In genomic region chr3:172701056-172701455, GRCh38 we compare ENCODE assay signal across 14 cellular contexts. TPM values are rescaled to one million over a fixed set of nuclear protein-coding genes. Genes with fewer than 3 reads are reported as not detected.
DNase-seq lines count a peak whose midpoint lies in the region; ATAC-seq, FAIRE-seq and TF ChIP-seq lines count a peak whose summit lies in the region.
"Had no signal": no experiment of that assay in that cellular context is flagged by ENCODE, and none has a peak within 500 bp of the region (broad histone marks: within the 10 kb centered on the region; RNA-seq: fewer than 3 reads in every experiment).

No MANE protein-coding gene starts in this region.

- H3K4me1 ChIP-seq in HepG2 (ENCODE audit: insufficient read depth, low read length): peaks cover 95% of the 10 kb centered on the region
- H3K4me1 ChIP-seq in right lobe of liver: peaks cover 0 to 5% (median 0%) of the 10 kb centered on the region in 4 donors
- peaks cover 2% of the 10 kb centered on the region; the same call in 1 of the 2 replicates for H3K4me1 ChIP-seq in IMR-90 (ENCODE audit: control insufficient read depth, insufficient read depth, low read length)

- no peak overlapping the region for H3K4ac ChIP-seq in IMR-90 (ENCODE audit: low read depth, low read length)

- ATAC-seq in HepG2 (no peak), right lobe of liver (no peak), IMR-90 (ENCODE audit: low read depth) (no peak), GM21786 (IDR thresholded peaks at IDR 0.05; ENCODE audit: unreplicated experiment) (no peak), GM19452 (IDR thresholded peaks at IDR 0.05; ENCODE audit: unreplicated experiment) (no peak)
- ATAC-seq: GM23338 had no signal

- H2BK15ac ChIP-seq in IMR-90 (ENCODE audit: low read depth, low read length): no peak overlapping the region

- no peak overlapping the region for H2BK5ac ChIP-seq in IMR-90 (ENCODE audit: low read depth, low read length, poor library complexity, severe bottlenecking)

- no peak overlapping the region for H3K14ac ChIP-seq in IMR-90 (replicated peaks; ENCODE audit: low read depth, low read length)

- H3K56ac ChIP-seq in IMR-90 (ENCODE audit: extremely low read depth, insufficient read depth, low read length): no peak overlapping the region

- TF ChIP-seq EP300 in HepG2 (IDR thresholded peaks at IDR 0.05; ENCODE audit: low read depth in 2 of 2, low read length in 2 of 2) (no peak), HepG2 (CRISPR knock-in tag; IDR thresholded peaks at IDR 0.05; ENCODE audit: borderline replicate concordance) (no peak)

- H3K36me3 ChIP-seq in HepG2 (replicated peaks in 1 of 2; ENCODE audit: control insufficient read depth in 1 of 2, insufficient read depth in 2 of 2, low read length in 2 of 2) (no peaks in the 10 kb centered on the region; a peak in 2 of 5 replicates), right lobe of liver (no peaks in the 10 kb centered on the region), IMR-90 (ENCODE audit: control insufficient read depth, insufficient read depth, low read length) (no peaks in the 10 kb centered on the region)
- H3K36me3 ChIP-seq: BLaER1 treated with 17β-estradiol and CSF1 and Interleukin-3, amounts not matched to agents 10 nM and 100 nM had no signal

- 0 out of 2 replicates have a peak overlapping the region, but pooled peaks have one; percentile 3 for H3K23ac ChIP-seq in IMR-90 (ENCODE audit: low read depth, low read length)

- TF ChIP-seq POLR2A in HepG2 (IDR thresholded peaks at IDR 0.05; ENCODE audit: insufficient read depth in 1 of 2, low read depth in 2 of 2, low read length in 2 of 2): no peak
- no peak for TF ChIP-seq POLR2A in right lobe of liver (IDR thresholded peaks at IDR 0.05)
- TF ChIP-seq POLR2A in IMR-90 (IDR thresholded peaks at IDR 0.05; ENCODE audit: low read depth, low read length): no peak
- TF ChIP-seq POLR2A in erythroblast (IDR thresholded peaks at IDR 0.05; ENCODE audit: low read length): no peak

- H2AFZ ChIP-seq in HepG2 (ENCODE audit: low read length): no peak overlapping the region
- H2AFZ ChIP-seq in IMR-90 (replicated peaks; ENCODE audit: low read length, poor library complexity): no peak overlapping the region
- H2AFZ ChIP-seq: GM23338 had no signal

- H3K9ac ChIP-seq in HepG2 (ENCODE audit: insufficient read depth, low read depth, low read length): no peak overlapping the region
- no peak overlapping the region for H3K9ac ChIP-seq in IMR-90 (ENCODE audit: low read depth, low read length)
- H3K9ac ChIP-seq: BLaER1 treated with 17β-estradiol and CSF1 and Interleukin-3, amounts not matched to agents 10 nM and 100 nM had no signal

- peaks cover 21% of the 10 kb centered on the region; the same call in 1 of the 2 replicates for H3K9me1 ChIP-seq in IMR-90 (ENCODE audit: insufficient read depth, low read length)

- dilution Hi-C loops in IMR-90 (cut with HindIII; ENCODE audit: low sequenced_read_pairs, unreplicated experiment): no loop called here

- DNase-seq in HepG2 (ENCODE audit: low spot score) (no peak), right lobe of liver (no peak), IMR-90 (no peak), erythroblast (lab: John Stamatoyannopoulos, UW) (peak; percentile 66 to 87), DMS153 treated with DMSO at 0.1 percent for 48 hours (lab: John Stamatoyannopoulos, UW; ENCODE audit: unreplicated experiment) (no peak)
- DNase-seq: ACHN; CD4-positive, alpha-beta T cell; GF-D8; H7 had no signal

- no peaks in the 10 kb centered on the region for H3K9me3 ChIP-seq in HepG2 (ENCODE audit: low read length)
- no peaks in the 10 kb centered on the region for H3K9me3 ChIP-seq in right lobe of liver
- no peaks in the 10 kb centered on the region for H3K9me3 ChIP-seq in IMR-90 (ENCODE audit: control insufficient read depth, insufficient read depth, low read length)
- H3K9me3 ChIP-seq: BLaER1 treated with 17β-estradiol and CSF1 and Interleukin-3, amounts not matched to agents 10 nM and 100 nM had no signal

- H4K8ac ChIP-seq in IMR-90 (ENCODE audit: low read depth in 2 of 2, low read length in 2 of 2): no peak overlapping the region

- no peak overlapping the region for H2BK20ac ChIP-seq in IMR-90 (ENCODE audit: low read depth, low read length)

- POLR2A ChIA-PET in HepG2 (lab: Yijun Ruan, JAX): no interaction called here
- POLR2A ChIA-PET in IMR-90 (lab: Charles Lee; ENCODE audit: unreplicated experiment): no interaction called here

- H3K27ac ChIP-seq in HepG2 (ENCODE audit: extremely low read length, insufficient read depth, low read length) (no peak overlapping the region), right lobe of liver (no peak overlapping the region), IMR-90 (ENCODE audit: insufficient read depth, low read length) (no peak overlapping the region)
- H3K27ac ChIP-seq: BLaER1 treated with 17β-estradiol and CSF1 and Interleukin-3, amounts not matched to agents 10 nM and 100 nM had no signal

- H2AK9ac ChIP-seq in IMR-90 (replicated peaks; ENCODE audit: low read depth, low read length, poor library complexity): no peak overlapping the region

- H3K4me2 ChIP-seq in HepG2 (ENCODE audit: low read depth, low read length) (no peak overlapping the region), IMR-90 (ENCODE audit: low read depth, low read length) (no peak overlapping the region)
- H3K4me2 ChIP-seq: GM23338 had no signal

- TF ChIP-seq CTCF in HepG2 (CRISPR knock-in tag; IDR thresholded peaks at IDR 0.05) (no peak), right lobe of liver (IDR thresholded peaks at IDR 0.05) (no peak), IMR-90 (conservative IDR thresholded peaks at IDR 0.05; ENCODE audit: low read depth, low read length) (no peak)

- no peak overlapping the region for H2AK5ac ChIP-seq in IMR-90 (ENCODE audit: low read depth, low read length)

- FAIRE-seq in HepG2 (lab: Jason Lieb, UNC): no peak
- FAIRE-seq: D721Med had no signal

- WGBS in HepG2 (ENCODE audit: low lambda C conversion rate): 100% methylated on average over 1 of the region's 1 CpG
- 100% methylated on average over 1 of the region's 1 CpG for WGBS in right lobe of liver (ENCODE audit: insufficient coverage, low coverage, low lambda C conversion rate, missing lambda C conversion rate)
- WGBS in IMR-90 (ENCODE audit: extremely low coverage in 2 of 2, insufficient read length in 1 of 2), 2 experiments: no CpG with 5 or more reads among the region's 1 CpG

- H3K79me1 ChIP-seq in IMR-90 (ENCODE audit: low read depth in 1 of 2, low read length in 2 of 2): peaks cover 41 to 59% of the 10 kb centered on the region in 2 experiments

- no peak overlapping the region for H3K4me3 ChIP-seq in HepG2 (replicated peaks in 1 of 3; ENCODE audit: insufficient read depth in 1 of 3, low read depth in 2 of 3, low read length in 3 of 3)
- H3K4me3 ChIP-seq in right lobe of liver: no peak overlapping the region
- no peak overlapping the region for H3K4me3 ChIP-seq in IMR-90 (ENCODE audit: insufficient read depth, low read depth, low read length)
- H3K4me3 ChIP-seq: BLaER1 treated with 17β-estradiol and CSF1 and Interleukin-3, amounts not matched to agents 10 nM and 100 nM; GM23338 had no signal

- no peak overlapping the region for H3K18ac ChIP-seq in IMR-90 (ENCODE audit: low read depth, low read length)

- no peak overlapping the region for H2BK120ac ChIP-seq in IMR-90 (ENCODE audit: low read depth, low read length)

- H3K27me3 ChIP-seq in HepG2 (ENCODE audit: control insufficient read depth in 1 of 2, insufficient read depth in 2 of 2, low read length in 2 of 2): no peaks in the 10 kb centered on the region
- no peaks in the 10 kb centered on the region for H3K27me3 ChIP-seq in right lobe of liver
- no peaks in the 10 kb centered on the region for H3K27me3 ChIP-seq in IMR-90 (ENCODE audit: control insufficient read depth, insufficient read depth, low read length)
- H3K27me3 ChIP-seq: BLaER1 treated with 17β-estradiol and CSF1 and Interleukin-3, amounts not matched to agents 10 nM and 100 nM had no signal

- in situ Hi-C loops in HepG2 (cut with HindIII; ENCODE audit: extremely low pct_ligation_motif_present, low pct_unique_long_range_greater_than_20kb): no loop called here
- in situ Hi-C loops in IMR-90 (cut with MboI; ENCODE audit: low sequenced_read_pairs): no loop called here

- H4K91ac ChIP-seq in IMR-90 (ENCODE audit: insufficient read depth, low read depth, low read length): no peak overlapping the region

- TF ChIP-seq RAD21 in HepG2 (CRISPR knock-in tag; IDR thresholded peaks at IDR 0.05): no peak
- no peak for TF ChIP-seq RAD21 in IMR-90 (IDR thresholded peaks at IDR 0.05; ENCODE audit: low read length)

- CTCF ChIA-PET in HepG2 (lab: Yijun Ruan, JAX; ENCODE audit: low intra/inter-chr PET ratio, low total read pairs): no interaction called here
- CTCF ChIA-PET in IMR-90 (lab: Yijun Ruan, JAX): interaction anchor here (1.4 kb wide), 1 partner anchor 10 kb away, joined by 3 read pairs; the partner anchor contains the start of gene NCEH1

- BruUV-seq in HepG2 (replicated peaks; lab: Mats Ljungman, UMichigan) (no TSS peak), IMR-90 (replicated peaks; lab: Mats Ljungman, UMichigan) (no TSS peak)

- intact Hi-C loops in HepG2 (cut with micrococcal nuclease; ENCODE audit: unreplicated experiment): no loop called here
- intact Hi-C loops in right lobe of liver (cut with DNase I): no loop called here
- intact Hi-C loops in IMR-90 (cut with micrococcal nuclease): no loop called here

- no peak overlapping the region for H4K5ac ChIP-seq in IMR-90 (ENCODE audit: low read depth, low read length)

- peaks cover 70% of the 10 kb centered on the region for H3K79me2 ChIP-seq in HepG2 (ENCODE audit: insufficient read depth, low read length)

- H4K20me1 ChIP-seq in HepG2 (ENCODE audit: insufficient read depth, low read length) (no peaks in the 10 kb centered on the region), IMR-90 (ENCODE audit: insufficient read depth, low read length) (peaks cover 9% of the 10 kb centered on the region)
- H4K20me1 ChIP-seq: BLaER1 treated with 17β-estradiol and CSF1 and Interleukin-3, amounts not matched to agents 10 nM and 100 nM had no signal

RNA-seq across cellular contexts. Expression of gene NCEH1, which starts 9.8 kb away (rescaled TPM):
- total RNA-seq in HepG2 (2016; rRNA removed; fragmentation: Illumina TruSeq; extraction: Trizol) (7.9 and 12.9 TPM in 2 replicates), right lobe of liver (10 to 100 TPM in 1 of 6 experiments, 1 to 10 TPM in 5; 1.5 to 13.0 (median 4.3) TPM), IMR-90 (2012; rRNA removed) (23.3 and 28.9 TPM in 2 replicates)
- total RNA-seq in HepG2 (2016; cell fraction: cytosol; rRNA removed; fragmentation: Illumina TruSeq; extraction: Trizol; ENCODE audit: low read depth): 1.1 and 1.2 TPM in 2 replicates
- total RNA-seq in HepG2 (2016; cell fraction: insoluble cytoplasmic fraction; rRNA removed; fragmentation: Illumina TruSeq; extraction: Trizol): 9.2 and 11.9 TPM in 2 replicates
- total RNA-seq in HepG2 (2016; cell fraction: membrane; rRNA removed; fragmentation: Illumina TruSeq; extraction: Trizol): 2.6 and 2.7 TPM in 2 replicates
- 13.8 and 15.3 TPM in 2 replicates for total RNA-seq in HepG2 (2016; cell fraction: nucleus; rRNA removed; fragmentation: Illumina TruSeq; extraction: Trizol)
- polyA plus RNA-seq in HepG2 (2011; rRNA removed) (17.9 and 21.4 TPM in 2 replicates), IMR-90 (2012; rRNA removed) (22.3 and 23.5 TPM in 2 replicates)
- 14.9 and 17.6 TPM in 2 replicates for polyA plus RNA-seq in HepG2 (2011; cell fraction: cytosol; rRNA removed)
- polyA plus RNA-seq in HepG2 (2011; cell fraction: nucleus; rRNA removed): 6.9 and 7.5 TPM in 2 replicates
- polyA plus RNA-seq in HepG2 (2012): 22.9 and 30.2 TPM in 2 replicates
- polyA plus RNA-seq in HepG2 (2016; cell fraction: cytosol; fragmentation: Illumina TruSeq; extraction: Trizol; ENCODE audit: low read depth): 0.27 and 0.40 TPM in 2 replicates
- 6.4 and 7.2 TPM in 2 replicates for polyA plus RNA-seq in HepG2 (2016; cell fraction: insoluble cytoplasmic fraction; fragmentation: Illumina TruSeq; extraction: Trizol; ENCODE audit: low read depth)
- polyA plus RNA-seq in HepG2 (2016; cell fraction: membrane; fragmentation: Illumina TruSeq; extraction: Trizol; ENCODE audit: low read depth): 1.1 and 1.2 TPM in 2 replicates
- polyA plus RNA-seq in HepG2 (2016; cell fraction: nucleus; fragmentation: Illumina TruSeq; extraction: Trizol; ENCODE audit: insufficient read depth, low read depth): 16.8 and 17.4 TPM in 2 replicates
- polyA minus RNA-seq in HepG2 (2011; rRNA and poly(A)+ RNA removed; ENCODE audit: low replicate concordance): 52.9 and 64.7 TPM in 2 replicates
- polyA minus RNA-seq in HepG2 (2011; cell fraction: cytosol; rRNA and poly(A)+ RNA removed): 42.9 and 44.0 TPM in 2 replicates
- polyA minus RNA-seq in HepG2 (2011; cell fraction: nucleus; rRNA and poly(A)+ RNA removed): 18.9 and 21.8 TPM in 2 replicates
- polyA plus RNA-seq in IMR-90 (2012; cell fraction: cytosol; rRNA removed): 8.0 and 12.7 TPM in 2 replicates
- polyA plus RNA-seq in IMR-90 (2012; cell fraction: nucleus; rRNA removed; ENCODE audit: low replicate concordance): 5.1 and 13.7 TPM in 2 replicates

RNA-seq across cellular contexts. Expression of gene ECT2, which starts 49.5 kb away (rescaled TPM):
- total RNA-seq in HepG2 (2016; rRNA removed; fragmentation: Illumina TruSeq; extraction: Trizol) (52.0 and 84.4 TPM in 2 replicates), right lobe of liver (1 to 10 TPM; 1.5 to 7.8 (median 3.8) TPM), IMR-90 (2012; rRNA removed) (37.8 and 55.8 TPM in 2 replicates)
- 13.0 and 15.7 TPM in 2 replicates for total RNA-seq in HepG2 (2016; cell fraction: cytosol; rRNA removed; fragmentation: Illumina TruSeq; extraction: Trizol; ENCODE audit: low read depth)
- total RNA-seq in HepG2 (2016; cell fraction: insoluble cytoplasmic fraction; rRNA removed; fragmentation: Illumina TruSeq; extraction: Trizol): 49.7 and 86.5 TPM in 2 replicates
- total RNA-seq in HepG2 (2016; cell fraction: membrane; rRNA removed; fragmentation: Illumina TruSeq; extraction: Trizol): 18.7 and 24.3 TPM in 2 replicates
- 49.9 and 53.3 TPM in 2 replicates for total RNA-seq in HepG2 (2016; cell fraction: nucleus; rRNA removed; fragmentation: Illumina TruSeq; extraction: Trizol)
- polyA plus RNA-seq in HepG2 (2011; rRNA removed) (12.0 and 21.6 TPM in 2 replicates), IMR-90 (2012; rRNA removed) (14.3 and 18.1 TPM in 2 replicates)
- polyA plus RNA-seq in HepG2 (2011; cell fraction: cytosol; rRNA removed): 7.6 and 8.1 TPM in 2 replicates
- 8.0 and 12.7 TPM in 2 replicates for polyA plus RNA-seq in HepG2 (2011; cell fraction: nucleus; rRNA removed)
- polyA plus RNA-seq in HepG2 (2012): 13.7 and 20.1 TPM in 2 replicates
- 1.9 and 2.3 TPM in 2 replicates for polyA plus RNA-seq in HepG2 (2016; cell fraction: cytosol; fragmentation: Illumina TruSeq; extraction: Trizol; ENCODE audit: low read depth)
- 52.4 and 55.8 TPM in 2 replicates for polyA plus RNA-seq in HepG2 (2016; cell fraction: insoluble cytoplasmic fraction; fragmentation: Illumina TruSeq; extraction: Trizol; ENCODE audit: low read depth)
- polyA plus RNA-seq in HepG2 (2016; cell fraction: membrane; fragmentation: Illumina TruSeq; extraction: Trizol; ENCODE audit: low read depth): 8.1 and 8.4 TPM in 2 replicates
- polyA plus RNA-seq in HepG2 (2016; cell fraction: nucleus; fragmentation: Illumina TruSeq; extraction: Trizol; ENCODE audit: insufficient read depth, low read depth): 39.5 and 39.6 TPM in 2 replicates
- 14.3 and 86.9 TPM in 2 replicates for polyA minus RNA-seq in HepG2 (2011; rRNA and poly(A)+ RNA removed; ENCODE audit: low replicate concordance)
- 19.0 and 34.2 TPM in 2 replicates for polyA minus RNA-seq in HepG2 (2011; cell fraction: cytosol; rRNA and poly(A)+ RNA removed)
- polyA minus RNA-seq in HepG2 (2011; cell fraction: nucleus; rRNA and poly(A)+ RNA removed): 60.0 and 83.7 TPM in 2 replicates
- polyA plus RNA-seq in IMR-90 (2012; cell fraction: cytosol; rRNA removed): 2.4 and 4.4 TPM in 2 replicates
- polyA plus RNA-seq in IMR-90 (2012; cell fraction: nucleus; rRNA removed; ENCODE audit: low replicate concordance): 1.6 and 10.8 TPM in 2 replicates

Comparison
In these comparisons a context has a peak if more than half of its experiments do, and no peak if none do; other contexts are left out.
1. DNase-seq: peak in erythroblast (2 of 2); none in HepG2 (single experiment), right lobe of liver (0 of 3), IMR-90 (single experiment) and DMS153 treated with DMSO at 0.1 percent for 48 hours (single experiment).